20 cellular contexts compared by ENCODE assay signal in genomic region chr2:118535171-118535817, GRCh38.
DNase-seq lines count a peak whose midpoint lies in the region; ATAC-seq and TF ChIP-seq lines count a peak whose summit lies in the region.
"Had no signal": no experiment of that assay in that cellular context is flagged by ENCODE, and none has a peak within 500 bp of the region (broad histone marks: within the 10 kb centered on the region; RNA-seq: fewer than 3 reads in every experiment).

No MANE protein-coding gene starts in this region.

- no peak overlapping the region for H4K5ac ChIP-seq in mesendoderm (ENCODE audit: low read length)

- H3K4ac ChIP-seq in mesendoderm (ENCODE audit: low read depth, low read length) = no peak overlapping the region

- H3K9me3 ChIP-seq in BLaER1 treated with 17β-estradiol and CSF1 and Interleukin-3, amounts not matched to agents 10 nM and 100 nM (replicated peaks in 1 of 11) = no peaks in the 10 kb centered on the region
- H3K9me3 ChIP-seq in endodermal cell (ENCODE audit: control insufficient read depth, low read length) = no peaks in the 10 kb centered on the region

- no peaks in the 10 kb centered on the region for H3K79me2 ChIP-seq in mesendoderm (ENCODE audit: control insufficient read depth, insufficient read depth, low read length)

- H3K36me3 ChIP-seq in BLaER1 treated with 17β-estradiol and CSF1 and Interleukin-3, amounts not matched to agents 10 nM and 100 nM = no peaks in the 10 kb centered on the region
- H3K36me3 ChIP-seq in endodermal cell (ENCODE audit: control insufficient read depth, insufficient read depth, low read length) (no peaks in the 10 kb centered on the region), mesendoderm (ENCODE audit: control insufficient read depth, insufficient read depth, low read length) (no peaks in the 10 kb centered on the region)

- no peaks in the 10 kb centered on the region for H3K4me1 Mint-ChIP-seq in endodermal cell

- DNase-seq in NCI-H69 (lab: John Stamatoyannopoulos, UW) (peak; percentile 4), endodermal cell (peak; percentile 49), mesendoderm (peak; percentile 40), NCI-H1105 treated with DMSO at 0.1 percent for 48 hours (lab: John Stamatoyannopoulos, UW) (no peak), HuH-7.5 (ENCODE audit: low spot score) (no peak), T-helper 1 cell (no peak)
- DNase-seq: DMS53, GF-D8, GM23248, IMR-90, NCI-H1092 treated with DMSO at 0.1 percent for 48 hours, NCI-H2029 treated with DMSO at 0.1 percent for 48 hours, NCI-H226, NCI-H82, OCI-M1, SHP77 had no signal

- H3K4me1 ChIP-seq in BLaER1 treated with 17β-estradiol and CSF1 and Interleukin-3, amounts not matched to agents 10 nM and 100 nM = peaks cover 3 to 12% (median 9%) of the 10 kb centered on the region in 10 experiments; a peak in 17 of 20 replicates
- H3K4me1 ChIP-seq in endodermal cell (ENCODE audit: control insufficient read depth, insufficient read depth, low read length) (no peaks in the 10 kb centered on the region), mesendoderm (ENCODE audit: control insufficient read depth, low read depth, low read length) (no peaks in the 10 kb centered on the region)

- peaks cover 6% of the 10 kb centered on the region for H3K27me3 Mint-ChIP-seq in endodermal cell (ENCODE audit: insufficient read depth)

- H3K27ac ChIP-seq in BLaER1 treated with 17β-estradiol and CSF1 and Interleukin-3, amounts not matched to agents 10 nM and 100 nM = no peak overlapping the region
- H3K27ac ChIP-seq in endodermal cell (ENCODE audit: low read depth, low read length) = no peak overlapping the region
- no peak overlapping the region for H3K27ac ChIP-seq in mesendoderm (ENCODE audit: low read depth, low read length)
- H3K27ac ChIP-seq: GM23248, HL-60, KMS-11 had no signal

- 78 to 100% methylated on average over 1 to 7 of the region's 7 CpGs for WGBS in endodermal cell (ENCODE audit: insufficient coverage in 1 of 2, insufficient read length in 1 of 2), 2 experiments
- WGBS in mesendoderm (ENCODE audit: extremely low coverage, insufficient coverage, low lambda C conversion rate) = no CpG with 5 or more reads among the region's 7 CpGs

- H3K36me3 Mint-ChIP-seq in endodermal cell (ENCODE audit: low read depth) = no peaks in the 10 kb centered on the region

- no peak overlapping the region for H3K23ac ChIP-seq in mesendoderm (ENCODE audit: low read length)

- H3K4me3 Mint-ChIP-seq in endodermal cell = no peak overlapping the region

- H4K8ac ChIP-seq in mesendoderm (ENCODE audit: low read depth, low read length) = no peak overlapping the region

- H2BK15ac ChIP-seq in mesendoderm (replicated peaks; ENCODE audit: low read depth) = no peak overlapping the region

- H3K56ac ChIP-seq in mesendoderm (ENCODE audit: low read length) = no peak overlapping the region

- no peak for ATAC-seq in GM18907 (IDR thresholded peaks at IDR 0.05; ENCODE audit: unreplicated experiment)

- no peak overlapping the region for H2BK120ac ChIP-seq in mesendoderm (ENCODE audit: low read depth, low read length)

- H3K9ac ChIP-seq in BLaER1 treated with 17β-estradiol and CSF1 and Interleukin-3, amounts not matched to agents 10 nM and 100 nM = no peak overlapping the region
- H3K9ac ChIP-seq in endodermal cell (ENCODE audit: extremely low read depth, low read length, poor library complexity, severe bottlenecking) = no peak overlapping the region
- no peak overlapping the region for H3K9ac ChIP-seq in mesendoderm (ENCODE audit: low read length)
- H3K9ac ChIP-seq: GM23248, KMS-11 had no signal

- H3K4me2 ChIP-seq in BLaER1 treated with 17β-estradiol and CSF1 and Interleukin-3, amounts not matched to agents 10 nM and 100 nM = peak overlapping the region; percentile 5 to 51 (median 32); a peak in 18 of 22 replicates
- no peak overlapping the region for H3K4me2 ChIP-seq in mesendoderm (ENCODE audit: low read length)
- H3K4me2 ChIP-seq: KMS-11 had no signal

- peak; percentile 42 for TF ChIP-seq CTCF in endodermal cell (conservative IDR thresholded peaks at IDR 0.05)

- H3K9me3 Mint-ChIP-seq in endodermal cell = no peaks in the 10 kb centered on the region

- H4K20me1 ChIP-seq in BLaER1 treated with 17β-estradiol and CSF1 and Interleukin-3, amounts not matched to agents 10 nM and 100 nM = no peaks in the 10 kb centered on the region

- no peaks in the 10 kb centered on the region for H3K79me1 ChIP-seq in mesendoderm (ENCODE audit: low read length)

- no peak overlapping the region for H3K27ac Mint-ChIP-seq in endodermal cell

- no peaks in the 10 kb centered on the region for H3K27me3 ChIP-seq in BLaER1 treated with 17β-estradiol and CSF1 and Interleukin-3, amounts not matched to agents 10 nM and 100 nM
- H3K27me3 ChIP-seq in endodermal cell (ENCODE audit: control insufficient read depth, insufficient read depth, low read length, poor library complexity, severe bottlenecking) = peaks cover 8% of the 10 kb centered on the region
- H3K27me3 ChIP-seq in mesendoderm (ENCODE audit: insufficient read depth, low read length, poor library complexity) = no peaks in the 10 kb centered on the region

- H3K18ac ChIP-seq in mesendoderm (ENCODE audit: low read length) = no peak overlapping the region

- H2BK5ac ChIP-seq in mesendoderm (ENCODE audit: low read length) = no peak overlapping the region

- H3K4me3 ChIP-seq in BLaER1 treated with 17β-estradiol and CSF1 and Interleukin-3, amounts not matched to agents 10 nM and 100 nM = no peak overlapping the region
- H3K4me3 ChIP-seq in endodermal cell (ENCODE audit: low read length) (no peak overlapping the region), mesendoderm (ENCODE audit: low read length) (no peak overlapping the region)
- H3K4me3 ChIP-seq: GM23248 had no signal

- no peak overlapping the region for H2AK5ac ChIP-seq in mesendoderm (ENCODE audit: low read length)

Comparison
In these comparisons a context has a peak if more than half of its experiments do, and no peak if none do; other contexts are left out.
1. DNase-seq: peak in NCI-H69 (single experiment), endodermal cell (single experiment) and mesendoderm (single experiment); none in NCI-H1105 treated with DMSO at 0.1 percent for 48 hours (single experiment), HuH-7.5 (single experiment) and T-helper 1 cell (0 of 5).